In genomic region chr19:48102870-48103751, GRCh38 we compare ENCODE assay signal across 8 cellular contexts. TPM values are rescaled to one million over a fixed set of nuclear protein-coding genes. Genes with fewer than 3 reads are reported as not detected.
A peak's percentile ranks its signal among the peaks of the same experiment; 100 is the strongest.
DNase-seq lines count a peak whose midpoint lies in the region; ATAC-seq and TF ChIP-seq lines count a peak whose summit lies in the region.

No MANE protein-coding gene starts in this region.

- TF ChIP-seq CTCF in NB4 (IDR thresholded peaks at IDR 0.05; ENCODE audit: low read depth, low read length) (peak; percentile 100), foreskin fibroblast (IDR thresholded peaks at IDR 0.05; ENCODE audit: low read depth, low read length) (peak; percentile 73)

- DNase-seq in activated effector memory CD4-positive, alpha-beta T cell treated with anti-CD3 and anti-CD28 coated beads, Interleukin-2, amount 50 U/mL, for 16 hours = peak; percentile 73
- no peak for DNase-seq in activated effector memory CD4-positive, alpha-beta T cell treated with Interleukin-2 at 50 U/mL for 16 hours
- DNase-seq in NB4 (ENCODE audit: low read depth) (peak; percentile 82), foreskin fibroblast (peak; percentile 24 to 61), left lobe of liver (ENCODE audit: low spot score) (no peak), HPDE6-E6E7 (ENCODE audit: extremely low spot score) (no peak)
- DNase-seq in activated CD4-positive, alpha-beta T cell treated with anti-CD3 and anti-CD28 coated beads, Interleukin-2, amount 10 ng/mL, durations not matched to agents 24 days and 14 days = peak; percentile 82
- peak in 2 of 3 donors; percentile 30 to 32 for DNase-seq in stimulated activated CD4-positive, alpha-beta T cell treated with anti-CD3 and anti-CD28 coated beads, TNF-alpha, amount 100 ng/mL, for 48 hours (ENCODE audit: low read depth in 3 of 3)

- H3K27me3 Mint-ChIP-seq in activated CD4-positive, alpha-beta T cell treated with anti-CD3 and anti-CD28 coated beads, Interleukin-2, amount 10 ng/mL, durations not matched to agents 24 days and 14 days = no peaks in the 10 kb centered on the region

- H3K9me3 Mint-ChIP-seq in activated CD4-positive, alpha-beta T cell treated with anti-CD3 and anti-CD28 coated beads, Interleukin-2, amount 10 ng/mL, durations not matched to agents 24 days and 14 days = no peaks in the 10 kb centered on the region

- H3K36me3 Mint-ChIP-seq in activated CD4-positive, alpha-beta T cell treated with anti-CD3 and anti-CD28 coated beads, Interleukin-2, amount 10 ng/mL, durations not matched to agents 24 days and 14 days (ENCODE audit: low read depth) = peaks cover 6% of the 10 kb centered on the region

- H3K4me3 Mint-ChIP-seq in activated CD4-positive, alpha-beta T cell treated with anti-CD3 and anti-CD28 coated beads, Interleukin-2, amount 10 ng/mL, durations not matched to agents 24 days and 14 days = no peak overlapping the region

- intact Hi-C loops in activated CD4-positive, alpha-beta T cell treated with anti-CD3 and anti-CD28 coated beads, Interleukin-2, amount 10 ng/mL, durations not matched to agents 24 days and 14 days (cut with micrococcal nuclease) = no loop called here

- H3K27ac Mint-ChIP-seq in activated CD4-positive, alpha-beta T cell treated with anti-CD3 and anti-CD28 coated beads, Interleukin-2, amount 10 ng/mL, durations not matched to agents 24 days and 14 days = no peak overlapping the region

- H3K4me1 Mint-ChIP-seq in activated CD4-positive, alpha-beta T cell treated with anti-CD3 and anti-CD28 coated beads, Interleukin-2, amount 10 ng/mL, durations not matched to agents 24 days and 14 days = peaks cover 10% of the 10 kb centered on the region

- no peak for ATAC-seq in left lobe of liver

- no peak overlapping the region for H3K4me3 ChIP-seq in NB4 (ENCODE audit: low read depth, low read length)
- H3K4me3 ChIP-seq in foreskin fibroblast (ENCODE audit: low read depth in 1 of 2, low read length in 2 of 2) = no peak overlapping the region

- TF ChIP-seq POLR2A in NB4 (IDR thresholded peaks at IDR 0.05; ENCODE audit: extremely low read depth, insufficient read length) = no peak

RNA-seq across cellular contexts. Expression of gene PLA2G4C, which starts 7.5 kb away (rescaled TPM):
- total RNA-seq in activated CD4-positive, alpha-beta T cell treated with anti-CD3 and anti-CD28 coated beads, Interleukin-2, amount 10 ng/mL, durations not matched to agents 24 days and 14 days = 9.2 and 11.4 TPM in 2 replicates
- total RNA-seq in left lobe of liver = 4.5 TPM

RNA-seq across cellular contexts. Expression of gene CABP5, which starts 59.2 kb away (rescaled TPM):
- total RNA-seq in activated CD4-positive, alpha-beta T cell treated with anti-CD3 and anti-CD28 coated beads, Interleukin-2, amount 10 ng/mL, durations not matched to agents 24 days and 14 days = not detected in 2 replicates
- total RNA-seq in left lobe of liver = not detected

Comparison
In these comparisons a context has a peak if more than half of its experiments do, and no peak if none do; other contexts are left out.
1. DNase-seq: peak in activated effector memory CD4-positive, alpha-beta T cell treated with anti-CD3 and anti-CD28 coated beads, Interleukin-2, amount 50 U/mL, for 16 hours (single experiment), NB4 (single experiment), activated CD4-positive, alpha-beta T cell treated with anti-CD3 and anti-CD28 coated beads, Interleukin-2, amount 10 ng/mL, durations not matched to agents 24 days and 14 days (single experiment), foreskin fibroblast (2 of 2) and stimulated activated CD4-positive, alpha-beta T cell treated with anti-CD3 and anti-CD28 coated beads, TNF-alpha, amount 100 ng/mL, for 48 hours (2 of 3); none in activated effector memory CD4-positive, alpha-beta T cell treated with Interleukin-2 at 50 U/mL for 16 hours (single experiment), left lobe of liver (single experiment) and HPDE6-E6E7 (single experiment).